8 cellular contexts compared by ENCODE assay signal in the genomic region with DNA sequence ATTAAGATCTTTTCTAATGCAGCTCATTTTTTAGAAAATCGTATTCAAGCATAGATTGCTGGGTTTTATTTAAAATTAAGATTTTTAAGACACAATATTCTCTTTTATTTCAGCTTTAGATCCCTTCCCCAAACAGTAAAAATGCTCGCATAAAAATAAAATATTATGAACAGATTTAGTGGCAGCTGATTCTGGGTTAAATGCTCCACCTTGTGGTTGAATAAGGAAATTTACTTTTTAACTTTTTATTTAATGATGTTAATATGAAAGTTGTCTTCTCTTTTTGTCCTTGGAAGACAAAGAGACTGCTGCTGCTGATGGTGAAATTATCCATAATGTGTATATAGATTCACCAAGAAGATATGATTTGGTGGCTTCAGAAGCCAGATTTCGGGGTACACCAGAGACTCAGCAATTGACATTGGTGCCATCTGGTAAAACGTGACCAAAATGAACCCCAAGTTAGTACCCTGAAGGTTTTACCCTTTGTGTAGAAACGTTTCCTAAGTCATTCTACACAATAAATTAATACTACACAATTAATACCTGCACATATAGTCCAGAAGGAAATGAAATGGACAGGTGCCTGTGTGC.
DNase-seq lines count a peak whose midpoint lies in the region; ATAC-seq and TF ChIP-seq lines count a peak whose summit lies in the region.

No MANE protein-coding gene starts in this region.

- H3K36me3 ChIP-seq in PC-9 (ENCODE audit: low read depth) (no peaks in the 10 kb centered on the region), tibial nerve (no peaks in the 10 kb centered on the region)

- no peaks in the 10 kb centered on the region for H3K9me2 ChIP-seq in PC-9 (ENCODE audit: insufficient read depth)

- H3K27me3 Mint-ChIP-seq in activated CD8-positive, alpha-beta T cell treated with anti-CD3 and anti-CD28 coated beads for 36 hours = peaks cover 5% of the 10 kb centered on the region
- H3K27me3 Mint-ChIP-seq in activated CD8-positive, alpha-beta T cell treated with anti-CD3 and anti-CD28 coated beads, Interleukin-2, amount 10 ng/mL, durations not matched to agents 7 days and 5 days (ENCODE audit: low read depth) = no peaks in the 10 kb centered on the region
- peaks cover 2% of the 10 kb centered on the region for H3K27me3 Mint-ChIP-seq in activated CD4-positive, alpha-beta memory T cell treated with anti-CD3 and anti-CD28 coated beads for 36 hours

- no peak overlapping the region for H3K4me3 Mint-ChIP-seq in activated CD8-positive, alpha-beta T cell treated with anti-CD3 and anti-CD28 coated beads for 36 hours
- no peak overlapping the region for H3K4me3 Mint-ChIP-seq in activated CD8-positive, alpha-beta T cell treated with anti-CD3 and anti-CD28 coated beads, Interleukin-2, amount 10 ng/mL, durations not matched to agents 7 days and 5 days
- no peak overlapping the region for H3K4me3 Mint-ChIP-seq in activated CD4-positive, alpha-beta memory T cell treated with anti-CD3 and anti-CD28 coated beads for 36 hours

- H3K27ac ChIP-seq in PC-9 = no peak overlapping the region
- no peak overlapping the region for H3K27ac ChIP-seq in tibial nerve

- TF ChIP-seq CTCF in activated CD8-positive, alpha-beta T cell treated with anti-CD3 and anti-CD28 coated beads for 36 hours (IDR thresholded peaks at IDR 0.05) = peak; percentile 84
- TF ChIP-seq CTCF in PC-9 (conservative IDR thresholded peaks at IDR 0.05) = peak; percentile 76
- peak; percentile 32 to 69 (median 56) for TF ChIP-seq CTCF in tibial nerve (IDR thresholded peaks at IDR 0.05)

- TF ChIP-seq EP300 in tibial nerve (IDR thresholded peaks at IDR 0.05) = no peak

- ATAC-seq in activated CD8-positive, alpha-beta T cell treated with anti-CD3 and anti-CD28 coated beads for 36 hours = no peak
- no peak for ATAC-seq in activated CD8-positive, alpha-beta T cell treated with anti-CD3 and anti-CD28 coated beads, Interleukin-2, amount 10 ng/mL, durations not matched to agents 7 days and 5 days
- no peak for ATAC-seq in HG02981 (IDR thresholded peaks at IDR 0.05; ENCODE audit: unreplicated experiment)

- no peaks in the 10 kb centered on the region for H3K36me3 Mint-ChIP-seq in activated CD8-positive, alpha-beta T cell treated with anti-CD3 and anti-CD28 coated beads for 36 hours (ENCODE audit: low read depth)
- H3K36me3 Mint-ChIP-seq in activated CD8-positive, alpha-beta T cell treated with anti-CD3 and anti-CD28 coated beads, Interleukin-2, amount 10 ng/mL, durations not matched to agents 7 days and 5 days (ENCODE audit: low read depth) = no peaks in the 10 kb centered on the region
- no peaks in the 10 kb centered on the region for H3K36me3 Mint-ChIP-seq in activated CD4-positive, alpha-beta memory T cell treated with anti-CD3 and anti-CD28 coated beads for 36 hours

- H2AFZ ChIP-seq in PC-9 = no peak overlapping the region

- no peaks in the 10 kb centered on the region for H4K20me1 ChIP-seq in PC-9 (ENCODE audit: insufficient read depth)

- no peak for TF ChIP-seq POLR2A in tibial nerve (IDR thresholded peaks at IDR 0.05)

- no peaks in the 10 kb centered on the region for H3K4me1 ChIP-seq in PC-9 (replicated peaks; ENCODE audit: insufficient read depth)
- peaks cover 0 to 12% (median 0%) of the 10 kb centered on the region in 4 donors for H3K4me1 ChIP-seq in tibial nerve

- H3K27ac Mint-ChIP-seq in activated CD8-positive, alpha-beta T cell treated with anti-CD3 and anti-CD28 coated beads for 36 hours = no peak overlapping the region
- no peak overlapping the region for H3K27ac Mint-ChIP-seq in activated CD8-positive, alpha-beta T cell treated with anti-CD3 and anti-CD28 coated beads, Interleukin-2, amount 10 ng/mL, durations not matched to agents 7 days and 5 days
- H3K27ac Mint-ChIP-seq in activated CD4-positive, alpha-beta memory T cell treated with anti-CD3 and anti-CD28 coated beads for 36 hours = no peak overlapping the region

- H3K9me3 ChIP-seq in PC-9 (ENCODE audit: insufficient read depth, low read depth) (no peaks in the 10 kb centered on the region), tibial nerve (no peaks in the 10 kb centered on the region)

- intact Hi-C loops in activated CD8-positive, alpha-beta T cell treated with anti-CD3 and anti-CD28 coated beads for 36 hours (cut with micrococcal nuclease) = loop anchor here (10.0 kb wide), 1 partner anchor 832 kb away; no protein-coding TSS in a partner anchor
- intact Hi-C loops in PC-9 (cut with micrococcal nuclease; ENCODE audit: unreplicated experiment) = loop anchor here (2.0 to 10.0 kb wide), 2 partner anchors 834 to 922 kb away; no protein-coding TSS in a partner anchor
- intact Hi-C loops in activated CD4-positive, alpha-beta memory T cell treated with anti-CD3 and anti-CD28 coated beads for 36 hours (cut with micrococcal nuclease) = loop anchor here (1.0 to 5.0 kb wide), 2 partner anchors 820 to 835 kb away; no protein-coding TSS in a partner anchor

- no peaks in the 10 kb centered on the region for H3K27me3 ChIP-seq in PC-9 (ENCODE audit: insufficient read depth, low read depth)
- H3K27me3 ChIP-seq in tibial nerve = no peaks in the 10 kb centered on the region

- no peaks in the 10 kb centered on the region for H3K79me2 ChIP-seq in PC-9 (ENCODE audit: low read depth)

- no peaks in the 10 kb centered on the region for H3K4me1 Mint-ChIP-seq in activated CD8-positive, alpha-beta T cell treated with anti-CD3 and anti-CD28 coated beads for 36 hours (ENCODE audit: low read depth)
- no peaks in the 10 kb centered on the region for H3K4me1 Mint-ChIP-seq in activated CD8-positive, alpha-beta T cell treated with anti-CD3 and anti-CD28 coated beads, Interleukin-2, amount 10 ng/mL, durations not matched to agents 7 days and 5 days (ENCODE audit: low read depth)
- H3K4me1 Mint-ChIP-seq in activated CD4-positive, alpha-beta memory T cell treated with anti-CD3 and anti-CD28 coated beads for 36 hours (ENCODE audit: low read depth) = no peaks in the 10 kb centered on the region

- no peak overlapping the region for H3K4me2 ChIP-seq in PC-9

- H3K4me3 ChIP-seq in PC-9 = no peak overlapping the region
- no peak overlapping the region for H3K4me3 ChIP-seq in tibial nerve

- DNase-seq in activated CD8-positive, alpha-beta T cell treated with anti-CD3 and anti-CD28 coated beads for 36 hours = no peak
- DNase-seq in activated CD8-positive, alpha-beta T cell treated with anti-CD3 and anti-CD28 coated beads, Interleukin-2, amount 10 ng/mL, durations not matched to agents 7 days and 5 days = no peak
- DNase-seq in PC-9 (no peak), fibroblast of peridontal ligament (ENCODE audit: extremely low read depth) (peak; percentile 63), tibial nerve (ENCODE audit: low spot score in 2 of 2) (no peak)
- no peak for DNase-seq in activated CD4-positive, alpha-beta memory T cell treated with anti-CD3 and anti-CD28 coated beads for 36 hours
- DNase-seq in stimulated activated CD8-positive, alpha-beta memory T cell treated with anti-CD3 and anti-CD28 coated beads, Interleukin-4, amount 100 ng/mL, for 48 hours = no peak

- no peaks in the 10 kb centered on the region for H3K9me3 Mint-ChIP-seq in activated CD8-positive, alpha-beta T cell treated with anti-CD3 and anti-CD28 coated beads for 36 hours
- no peaks in the 10 kb centered on the region for H3K9me3 Mint-ChIP-seq in activated CD8-positive, alpha-beta T cell treated with anti-CD3 and anti-CD28 coated beads, Interleukin-2, amount 10 ng/mL, durations not matched to agents 7 days and 5 days (ENCODE audit: insufficient read depth)
- H3K9me3 Mint-ChIP-seq in activated CD4-positive, alpha-beta memory T cell treated with anti-CD3 and anti-CD28 coated beads for 36 hours = no peaks in the 10 kb centered on the region

- H3F3A ChIP-seq in PC-9 (ENCODE audit: insufficient read depth, low read depth) = no peaks in the 10 kb centered on the region

- WGBS in tibial nerve, 2 donors = 17 to 24% methylated on average over 5 of the region's 5 CpGs

- POLR2A ChIA-PET in activated CD8-positive, alpha-beta T cell treated with anti-CD3 and anti-CD28 coated beads for 36 hours (lab: Charles Lee) = no interaction called here
- POLR2A ChIA-PET in activated CD8-positive, alpha-beta T cell treated with anti-CD3 and anti-CD28 coated beads, Interleukin-2, amount 10 ng/mL, durations not matched to agents 7 days and 5 days (lab: Charles Lee) = no interaction called here
- POLR2A ChIA-PET in PC-9 (lab: Charles Lee; ENCODE audit: unreplicated experiment) = interaction anchor here (0.6 kb wide), 1 partner anchor 816 kb away, joined by 3 read pairs; no protein-coding TSS in a partner anchor
- POLR2A ChIA-PET in activated CD4-positive, alpha-beta memory T cell treated with anti-CD3 and anti-CD28 coated beads for 36 hours (lab: Charles Lee) = no interaction called here

- CTCF ChIA-PET in activated CD8-positive, alpha-beta T cell treated with anti-CD3 and anti-CD28 coated beads for 36 hours (lab: Charles Lee) = interaction anchor here (0.7 to 2.7 kb wide), 22 partner anchors 8 to 1108 kb away, joined by 3 to 8 read pairs (median 4); no protein-coding TSS in a partner anchor
- CTCF ChIA-PET in activated CD8-positive, alpha-beta T cell treated with anti-CD3 and anti-CD28 coated beads, Interleukin-2, amount 10 ng/mL, durations not matched to agents 7 days and 5 days (lab: Charles Lee) = interaction anchor here (0.9 to 2.0 kb wide), 5 partner anchors 8 to 1109 kb away, joined by 4 to 9 read pairs (median 6); no protein-coding TSS in a partner anchor
- CTCF ChIA-PET in PC-9 (lab: Charles Lee) = interaction anchor here (0.6 kb wide), 2 partner anchors 550 to 926 kb away, joined by 3 to 4 read pairs; no protein-coding TSS in a partner anchor
- CTCF ChIA-PET in activated CD4-positive, alpha-beta memory T cell treated with anti-CD3 and anti-CD28 coated beads for 36 hours (lab: Charles Lee) = interaction anchor here (0.6 to 2.0 kb wide), 11 partner anchors 8 to 1109 kb away, joined by 3 to 11 read pairs (median 3); no protein-coding TSS in a partner anchor

- no TSS peak for BruUV-seq in PC-9 (replicated peaks; lab: Mats Ljungman, UMichigan)
